Comparison of ENCODE assay signal across 24 cellular contexts in the genomic region with DNA sequence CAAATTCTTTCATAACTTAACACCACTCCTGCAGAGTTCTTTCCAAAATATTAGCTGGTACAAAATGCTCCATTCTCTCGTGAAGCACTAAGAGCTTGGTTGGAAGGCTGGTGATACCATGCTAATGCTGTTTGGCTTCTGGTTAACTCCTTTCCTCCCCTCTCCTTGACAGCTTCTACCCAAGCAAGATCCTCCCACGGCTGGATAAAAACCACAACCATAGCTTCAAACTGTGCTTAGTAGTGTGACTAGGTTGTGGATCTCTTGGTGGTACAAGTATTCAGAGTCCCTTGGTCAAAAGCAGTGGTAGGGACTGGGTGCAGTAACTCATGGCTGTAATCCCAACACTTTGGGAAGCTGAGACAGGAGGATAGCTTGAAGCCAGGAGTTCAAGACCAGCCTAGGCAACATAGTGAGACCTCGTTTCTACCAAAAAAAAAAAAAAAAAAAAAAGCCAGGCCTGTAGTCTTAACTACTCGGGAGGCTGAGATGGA. TPM values are rescaled to one million over a fixed set of nuclear protein-coding genes. Genes with fewer than 3 reads are reported as not detected.
DNase-seq lines count a peak whose midpoint lies in the region; ATAC-seq and TF ChIP-seq lines count a peak whose summit lies in the region.
"Had no signal": no experiment of that assay in that cellular context is flagged by ENCODE, and none has a peak within 500 bp of the region (broad histone marks: within the 10 kb centered on the region; RNA-seq: fewer than 3 reads in every experiment).

No MANE protein-coding gene starts in this region.

- no peaks in the 10 kb centered on the region for H3K9me3 Mint-ChIP-seq in activated naive CD4-positive, alpha-beta T cell treated with anti-CD3 and anti-CD28 coated beads, Interleukin-2, amount 50 U/mL, for 24 hours
- H3K9me3 Mint-ChIP-seq in activated naive CD4-positive, alpha-beta T cell treated with anti-CD3 and anti-CD28 coated beads, Interleukin-2, amount 10 ng/mL, durations not matched to agents 7 days and 5 days = no peaks in the 10 kb centered on the region
- H3K9me3 Mint-ChIP-seq in endodermal cell = peaks cover 2% of the 10 kb centered on the region
- H3K9me3 Mint-ChIP-seq: activated T-helper 2 cell treated with anti-CD3 and anti-CD28 coated beads, Interferon-gamma antibody, Interleukin-2, Interleukin-4, amounts not matched to agents 10 μg/mL and 5 μg/mL and 100 μg/mL, durations not matched to agents 14 hours and 24 hours and 36 hours had no signal

- 0 out of 2 replicates have a peak overlapping the region, but pooled peaks have one; percentile 8 for H3K4me2 ChIP-seq in OCI-LY7 (ENCODE audit: low read length)

- 99 to 100% methylated on average over 1 to 4 of the region's 4 CpGs for WGBS in endodermal cell (ENCODE audit: insufficient coverage in 1 of 2, insufficient read length in 1 of 2), 2 experiments
- 66% methylated on average over 4 of the region's 4 CpGs for WGBS in suprapubic skin

- H3K36me3 ChIP-seq in OCI-LY7 (ENCODE audit: insufficient read depth, low read length) (no peaks in the 10 kb centered on the region), endodermal cell (ENCODE audit: control insufficient read depth, insufficient read depth, low read length) (peaks cover 8% of the 10 kb centered on the region), suprapubic skin (no peaks in the 10 kb centered on the region), lower lobe of right lung (no peaks in the 10 kb centered on the region)
- H3K36me3 ChIP-seq: pancreas, vagina had no signal

- H3K36me3 Mint-ChIP-seq in activated naive CD4-positive, alpha-beta T cell treated with anti-CD3 and anti-CD28 coated beads, Interleukin-2, amount 50 U/mL, for 24 hours = no peaks in the 10 kb centered on the region
- H3K36me3 Mint-ChIP-seq in activated naive CD4-positive, alpha-beta T cell treated with anti-CD3 and anti-CD28 coated beads, Interleukin-2, amount 10 ng/mL, durations not matched to agents 7 days and 5 days = peaks cover 6% of the 10 kb centered on the region
- H3K36me3 Mint-ChIP-seq in endodermal cell (ENCODE audit: low read depth) = peaks cover 8% of the 10 kb centered on the region

- no peaks in the 10 kb centered on the region for H3K27me3 ChIP-seq in endodermal cell (ENCODE audit: control insufficient read depth, insufficient read depth, low read length, poor library complexity, severe bottlenecking)
- no peaks in the 10 kb centered on the region for H3K27me3 ChIP-seq in suprapubic skin
- no peaks in the 10 kb centered on the region for H3K27me3 ChIP-seq in lower lobe of right lung (ENCODE audit: low read depth)
- H3K27me3 ChIP-seq: pancreas, Peyer's patch, vagina had no signal

- H3K9me2 ChIP-seq in OCI-LY7 (ENCODE audit: insufficient read depth, low read length) = no peaks in the 10 kb centered on the region
- H3K9me2 ChIP-seq: SK-N-SH had no signal

- H3K9me3 ChIP-seq in OCI-LY7 (ENCODE audit: low read length) (no peaks in the 10 kb centered on the region), endodermal cell (ENCODE audit: control insufficient read depth, low read length) (no peaks in the 10 kb centered on the region), suprapubic skin (no peaks in the 10 kb centered on the region), lower lobe of right lung (no peaks in the 10 kb centered on the region)
- H3K9me3 ChIP-seq: pancreas, Peyer's patch, SK-N-SH, vagina had no signal

- H3K4me1 ChIP-seq in OCI-LY7 (ENCODE audit: insufficient read depth, low read length, poor library complexity, severe bottlenecking) = peaks cover 17% of the 10 kb centered on the region
- peaks cover 4% of the 10 kb centered on the region for H3K4me1 ChIP-seq in endodermal cell (ENCODE audit: control insufficient read depth, insufficient read depth, low read length)
- H3K4me1 ChIP-seq in suprapubic skin = peaks cover 65% of the 10 kb centered on the region
- H3K4me1 ChIP-seq in lower lobe of right lung = peaks cover 31% of the 10 kb centered on the region

- no peak for TF ChIP-seq CTCF in OCI-LY7 (conservative IDR thresholded peaks at IDR 0.05; ENCODE audit: low read length)
- no peak for TF ChIP-seq CTCF in endodermal cell (conservative IDR thresholded peaks at IDR 0.05)
- no peak for TF ChIP-seq CTCF in suprapubic skin (IDR thresholded peaks at IDR 0.05)
- TF ChIP-seq CTCF in lower lobe of right lung (IDR thresholded peaks at IDR 0.05) = no peak

- H4K20me1 ChIP-seq in OCI-LY7 (ENCODE audit: insufficient read depth, low read length) = no peaks in the 10 kb centered on the region

- H3K4me3 ChIP-seq in OCI-LY7 (ENCODE audit: low read depth, low read length, poor library complexity, severe bottlenecking) = no peak overlapping the region
- H3K4me3 ChIP-seq in endodermal cell (ENCODE audit: low read length) = no peak overlapping the region
- H3K4me3 ChIP-seq in suprapubic skin = no peak overlapping the region
- H3K4me3 ChIP-seq in lower lobe of right lung = no peak overlapping the region
- H3K4me3 ChIP-seq: lung, pancreas, vagina had no signal

- peaks cover 30% of the 10 kb centered on the region for H3K79me2 ChIP-seq in OCI-LY7 (ENCODE audit: insufficient read depth, low read depth, low read length)

- H3K4me3 Mint-ChIP-seq in activated naive CD4-positive, alpha-beta T cell treated with anti-CD3 and anti-CD28 coated beads, Interleukin-2, amount 50 U/mL, for 24 hours = peak overlapping the region; percentile 26
- no peak overlapping the region for H3K4me3 Mint-ChIP-seq in activated naive CD4-positive, alpha-beta T cell treated with anti-CD3 and anti-CD28 coated beads, Interleukin-2, amount 10 ng/mL, durations not matched to agents 7 days and 5 days
- H3K4me3 Mint-ChIP-seq in endodermal cell = peak overlapping the region; percentile 98

- H3K27ac ChIP-seq in OCI-LY7 (ENCODE audit: low read depth, low read length, poor library complexity, severe bottlenecking) (no peak overlapping the region), endodermal cell (ENCODE audit: low read depth, low read length) (no peak overlapping the region), suprapubic skin (peak overlapping the region; percentile 16), lower lobe of right lung (no peak overlapping the region)
- H3K27ac ChIP-seq: pancreas, vagina had no signal

- H3K27ac Mint-ChIP-seq in activated naive CD4-positive, alpha-beta T cell treated with anti-CD3 and anti-CD28 coated beads, Interleukin-2, amount 50 U/mL, for 24 hours = peak overlapping the region; percentile 41
- H3K27ac Mint-ChIP-seq in activated naive CD4-positive, alpha-beta T cell treated with anti-CD3 and anti-CD28 coated beads, Interleukin-2, amount 10 ng/mL, durations not matched to agents 7 days and 5 days = no peak overlapping the region
- H3K27ac Mint-ChIP-seq in endodermal cell = peak overlapping the region; percentile 21

- no peak for DNase-seq in activated naive CD4-positive, alpha-beta T cell treated with anti-CD3 and anti-CD28 coated beads, Interleukin-2, amount 10 ng/mL, durations not matched to agents 7 days and 5 days
- no peak for DNase-seq in OCI-LY7 (ENCODE audit: low spot score)
- no peak for DNase-seq in endodermal cell
- no peak for DNase-seq in suprapubic skin (ENCODE audit: low spot score in 2 of 2)
- no peak for DNase-seq in lower lobe of right lung
- no peak for DNase-seq in dermis blood vessel endothelial cell
- DNase-seq: activated CD4-positive, alpha-beta T cell treated with anti-CD3 and anti-CD28 coated beads, Interleukin-2, amount 50 U/mL, for 1 hour; amniotic stem cell; caudate nucleus; effector memory CD4-positive, alpha-beta T cell; H7; IMR-90; NCI-H1417 treated with DMSO at 0.1 percent for 48 hours; NCI-H2171 treated with DMSO at 0.1 percent for 48 hours; NCI-H748 treated with DMSO at 0.1 percent for 48 hours; pancreas; Peyer's patch; SK-N-SH; stimulated activated CD4-positive, alpha-beta T cell treated with anti-CD3 and anti-CD28 coated beads, Interleukin-4, amount 100 ng/mL, for 4 hours had no signal

- no peak for TF ChIP-seq POLR2A in suprapubic skin (IDR thresholded peaks at IDR 0.05)

- TF ChIP-seq EP300 in suprapubic skin (IDR thresholded peaks at IDR 0.05) = no peak

- intact Hi-C loops in OCI-LY7 (cut with micrococcal nuclease; ENCODE audit: unreplicated experiment) (no loop called here), lower lobe of right lung (cut with DNase I) (no loop called here)

- BruUV-seq in OCI-LY7 (replicated peaks; lab: Mats Ljungman, UMichigan) = no TSS peak

- H3K9ac ChIP-seq in endodermal cell (ENCODE audit: extremely low read depth, low read length, poor library complexity, severe bottlenecking) = no peak overlapping the region
- H3K9ac ChIP-seq: SK-N-SH had no signal

- peaks cover 49% of the 10 kb centered on the region for H3K4me1 Mint-ChIP-seq in activated naive CD4-positive, alpha-beta T cell treated with anti-CD3 and anti-CD28 coated beads, Interleukin-2, amount 50 U/mL, for 24 hours
- peaks cover 36% of the 10 kb centered on the region for H3K4me1 Mint-ChIP-seq in activated naive CD4-positive, alpha-beta T cell treated with anti-CD3 and anti-CD28 coated beads, Interleukin-2, amount 10 ng/mL, durations not matched to agents 7 days and 5 days
- H3K4me1 Mint-ChIP-seq in endodermal cell = peaks cover 27% of the 10 kb centered on the region

- POLR2A ChIA-PET in OCI-LY7 (lab: Charles Lee) = interaction anchor here (0.6 to 1.0 kb wide), 4 partner anchors 84 to 1100 kb away, joined by 3 read pairs; no protein-coding TSS in a partner anchor

- CTCF ChIA-PET in activated naive CD4-positive, alpha-beta T cell treated with anti-CD3 and anti-CD28 coated beads, Interleukin-2, amount 10 ng/mL, durations not matched to agents 7 days and 5 days (lab: Charles Lee) = interaction anchor here (1.3 to 2.0 kb wide), 4 partner anchors 9 to 99 kb away, joined by 3 to 7 read pairs (median 4); no protein-coding TSS in a partner anchor
- CTCF ChIA-PET in OCI-LY7 (lab: Charles Lee; ENCODE audit: unreplicated experiment) = no interaction called here

- no peak overlapping the region for H2AFZ ChIP-seq in OCI-LY7 (ENCODE audit: low read length)

- ATAC-seq in lower lobe of right lung = no peak
- no peak for ATAC-seq in HG03457 (IDR thresholded peaks at IDR 0.05; ENCODE audit: unreplicated experiment)
- ATAC-seq: pancreas had no signal

- H3K27me3 Mint-ChIP-seq in activated naive CD4-positive, alpha-beta T cell treated with anti-CD3 and anti-CD28 coated beads, Interleukin-2, amount 50 U/mL, for 24 hours = no peaks in the 10 kb centered on the region
- H3K27me3 Mint-ChIP-seq in activated naive CD4-positive, alpha-beta T cell treated with anti-CD3 and anti-CD28 coated beads, Interleukin-2, amount 10 ng/mL, durations not matched to agents 7 days and 5 days = peaks cover 3% of the 10 kb centered on the region
- peaks cover 1% of the 10 kb centered on the region for H3K27me3 Mint-ChIP-seq in endodermal cell (ENCODE audit: insufficient read depth)

RNA-seq across cellular contexts. Expression of a gene that starts 2.3 kb away (rescaled TPM):
- 12.6 and 16.8 TPM in 2 replicates for total RNA-seq in OCI-LY7 (2014; rRNA removed; shearing (Covaris generic))
- total RNA-seq in OCI-LY7 (2022) (11.8 and 13.9 TPM in 2 replicates), endodermal cell (10 to 100 TPM; 18.8 to 19.6 TPM), suprapubic skin (10 to 100 TPM; 44.0 to 60.9 (median 53.1) TPM), lower lobe of right lung (21.7 TPM), dermis blood vessel endothelial cell (14.8 and 22.3 TPM in 2 replicates)
- polyA plus RNA-seq in endodermal cell (2013, experiment 1 of 2) = 19.6 TPM
- 18.3 TPM for polyA plus RNA-seq in endodermal cell (2013, experiment 2 of 2)

RNA-seq across cellular contexts. Expression of a gene that starts 38.8 kb away (rescaled TPM):
- total RNA-seq in OCI-LY7 (2014; rRNA removed; shearing (Covaris generic)) = 1.1 and 2.7 TPM in 2 replicates
- total RNA-seq in OCI-LY7 (2022) = 2.7 TPM in 2 replicates
- 10 to 100 TPM in 1 of 2 donors, 1 to 10 TPM in 1; 7.2 to 11.0 TPM for total RNA-seq in endodermal cell
- polyA plus RNA-seq in endodermal cell (2013, experiment 1 of 2) = 2.7 TPM
- polyA plus RNA-seq in endodermal cell (2013, experiment 2 of 2) = 2.1 TPM
- total RNA-seq in suprapubic skin = 1 to 10 TPM; 7.5 to 9.7 (median 9.0) TPM
- total RNA-seq in lower lobe of right lung = 13.5 TPM
- 3.5 and 5.3 TPM in 2 replicates for total RNA-seq in dermis blood vessel endothelial cell

RNA-seq across cellular contexts. Expression of a gene that starts 47.7 kb away (rescaled TPM):
- 11.3 and 11.6 TPM in 2 replicates for total RNA-seq in OCI-LY7 (2014; rRNA removed; shearing (Covaris generic))
- 15.4 and 16.7 TPM in 2 replicates for total RNA-seq in OCI-LY7 (2022)
- total RNA-seq in endodermal cell = 1 to 10 TPM; 2.8 to 5.4 TPM
- 1.3 TPM for polyA plus RNA-seq in endodermal cell (2013, experiment 1 of 2)
- polyA plus RNA-seq in endodermal cell (2013, experiment 2 of 2) = 0.83 TPM
- 10 to 100 TPM; 25.9 to 34.4 (median 28.7) TPM for total RNA-seq in suprapubic skin
- 28.4 TPM for total RNA-seq in lower lobe of right lung
- 18.2 and 26.5 TPM in 2 replicates for total RNA-seq in dermis blood vessel endothelial cell

RNA-seq across cellular contexts. Expression of a gene that starts 47.8 kb away (rescaled TPM):
- total RNA-seq in OCI-LY7 (2014; rRNA removed; shearing (Covaris generic)) = 5.8 and 7.3 TPM in 2 replicates
- total RNA-seq in OCI-LY7 (2022) (10.4 and 12.2 TPM in 2 replicates), endodermal cell (1 to 10 TPM; 1.9 to 3.5 TPM), suprapubic skin (100 to 1,000 TPM in 1 of 4 donors, 10 to 100 TPM in 3; 45.0 to 134 (median 58.8) TPM), lower lobe of right lung (32.9 TPM), dermis blood vessel endothelial cell (7.8 and 9.0 TPM in 2 replicates)
- 1.1 TPM for polyA plus RNA-seq in endodermal cell (2013, experiment 1 of 2)
- 0.75 TPM for polyA plus RNA-seq in endodermal cell (2013, experiment 2 of 2)

RNA-seq across cellular contexts. Expression of a gene that starts 52.5 kb away (rescaled TPM):
- 8.1 and 12.8 TPM in 2 replicates for total RNA-seq in OCI-LY7 (2014; rRNA removed; shearing (Covaris generic))
- total RNA-seq in OCI-LY7 (2022) (16.2 and 17.0 TPM in 2 replicates), endodermal cell (1 to 10 TPM; 2.0 to 6.8 TPM), suprapubic skin (100 to 1,000 TPM in 2 of 4 donors, 10 to 100 TPM in 2; 56.5 to 351 (median 102) TPM), lower lobe of right lung (76.3 TPM), dermis blood vessel endothelial cell (0.65 and 2.0 TPM in 2 replicates)
- polyA plus RNA-seq in endodermal cell (2013, experiment 1 of 2) = 1.2 TPM
- 1.6 TPM for polyA plus RNA-seq in endodermal cell (2013, experiment 2 of 2)
